In genomic region chr1:116720406-116721071, GRCh38 we compare ENCODE assay signal across 25 cellular contexts. TPM values are rescaled to one million over a fixed set of nuclear protein-coding genes. Genes with fewer than 3 reads are reported as not detected.
DNase-seq lines count a peak whose midpoint lies in the region; ATAC-seq, FAIRE-seq and TF ChIP-seq lines count a peak whose summit lies in the region.
"Had no signal": no experiment of that assay in that cellular context is flagged by ENCODE, and none has a peak within 500 bp of the region (broad histone marks: within the 10 kb centered on the region; RNA-seq: fewer than 3 reads in every experiment).

No MANE protein-coding gene starts in this region.

- H3K9me2 ChIP-seq in HCT116 (ENCODE audit: insufficient read depth) (no peaks in the 10 kb centered on the region), OCI-LY7 (ENCODE audit: insufficient read depth, low read length) (no peaks in the 10 kb centered on the region)

- no peak overlapping the region for H3K4me3 Mint-ChIP-seq in progenitor cell of endocrine pancreas (ENCODE audit: low read depth)
- H3K4me3 Mint-ChIP-seq: CD4-positive, CD25-positive, alpha-beta regulatory T cell; HFFc6 had no signal

- CTCF ChIA-PET in HCT116 (lab: Charles Lee) = no interaction called here
- CTCF ChIA-PET in OCI-LY7 (lab: Charles Lee; ENCODE audit: unreplicated experiment) = no interaction called here

- ATAC-seq in HCT116 = peak; percentile 47; the same call in 1 of the 2 replicates
- no peak for ATAC-seq in HG02759 (IDR thresholded peaks at IDR 0.05; ENCODE audit: unreplicated experiment)
- ATAC-seq: A549, GM12878, Right ventricle myocardium inferior had no signal

- no peaks in the 10 kb centered on the region for H3K36me3 ChIP-seq in HCT116 (ENCODE audit: control insufficient read depth in 1 of 2, insufficient read depth in 2 of 2, low read length in 2 of 2)
- H3K36me3 ChIP-seq in OCI-LY7 (ENCODE audit: insufficient read depth, low read length) = no peaks in the 10 kb centered on the region
- no peaks in the 10 kb centered on the region for H3K36me3 ChIP-seq in bronchial epithelial cell (ENCODE audit: control insufficient read depth, insufficient read depth, low read length)
- H3K36me3 ChIP-seq: Peyer's patch, SJSA1 had no signal

- H2AFZ ChIP-seq in HCT116 (ENCODE audit: low read depth, low read length, poor library complexity, severe bottlenecking) (no peak overlapping the region), OCI-LY7 (ENCODE audit: low read length) (no peak overlapping the region)

- no peak for DNase-seq in HCT116 (ENCODE audit: low read depth, low spot score)
- no peak for DNase-seq in OCI-LY7 (ENCODE audit: low spot score)
- peak; percentile 81 for DNase-seq in bronchial epithelial cell (ENCODE audit: low read depth)
- DNase-seq in islet precursor cell = peak; percentile 39
- DNase-seq in NCI-H510A treated with DMSO at 0.1 percent for 48 hours (lab: John Stamatoyannopoulos, UW) = no peak
- DNase-seq in progenitor cell of endocrine pancreas (ENCODE audit: low spot score, unreplicated experiment) = no peak
- DNase-seq: CD4-positive, CD25-positive, alpha-beta regulatory T cell; DND-41; H7; HFFc6; NCI-H1092; NCI-H1436; NCI-H187 treated with DMSO at 0.1 percent for 48 hours; NCI-H2107; NCI-H748 treated with DMSO at 0.1 percent for 48 hours; Peyer's patch had no signal

- TF ChIP-seq POLR2A in HCT116 (IDR thresholded peaks at IDR 0.05; ENCODE audit: borderline replicate concordance, extremely low read depth, insufficient read depth, insufficient read length) = no peak

- no peaks in the 10 kb centered on the region for H3K9me3 Mint-ChIP-seq in progenitor cell of endocrine pancreas (ENCODE audit: low read depth)
- H3K9me3 Mint-ChIP-seq: HFFc6 had no signal

- H3K79me2 ChIP-seq in HCT116 (ENCODE audit: insufficient read depth, low read length) = no peaks in the 10 kb centered on the region
- no peaks in the 10 kb centered on the region for H3K79me2 ChIP-seq in OCI-LY7 (ENCODE audit: insufficient read depth, low read depth, low read length)

- no TSS peak for BruUV-seq in HCT116 (replicated peaks; lab: Mats Ljungman, UMichigan)
- BruUV-seq in OCI-LY7 (replicated peaks; lab: Mats Ljungman, UMichigan) = no TSS peak

- H3K27ac ChIP-seq in HCT116 (ENCODE audit: low read depth, low read length) (no peak overlapping the region), OCI-LY7 (ENCODE audit: low read depth, low read length, poor library complexity, severe bottlenecking) (no peak overlapping the region)
- H3K27ac ChIP-seq: A549, HL-60, Peyer's patch, SJSA1 had no signal

- no peaks in the 10 kb centered on the region for H3K27me3 Mint-ChIP-seq in progenitor cell of endocrine pancreas

- no peak; the same call in 1 of the 2 replicates for TF ChIP-seq RAD21 in HCT116 (IDR thresholded peaks at IDR 0.05; ENCODE audit: low read depth)

- H4K20me1 ChIP-seq in HCT116 (ENCODE audit: insufficient read depth) = no peaks in the 10 kb centered on the region
- H4K20me1 ChIP-seq in OCI-LY7 (ENCODE audit: insufficient read depth, low read length) = no peaks in the 10 kb centered on the region

- no peaks in the 10 kb centered on the region for H3K27me3 ChIP-seq in HCT116 (ENCODE audit: insufficient read depth, low read length)
- no peaks in the 10 kb centered on the region for H3K27me3 ChIP-seq in bronchial epithelial cell (ENCODE audit: control insufficient read depth, insufficient read depth, low read length)
- H3K27me3 ChIP-seq: Peyer's patch, SJSA1 had no signal

- RAD21 ChIA-PET in HCT116 (lab: Charles Lee; ENCODE audit: low non-redundant PET in 1 of 2, low total read pairs in 2 of 2, uncharacterized antibody in 2 of 2, unreplicated experiment in 2 of 2) = no interaction called here

- H3K9ac ChIP-seq in HCT116 (ENCODE audit: low read length) = no peak overlapping the region

- FAIRE-seq in bronchial epithelial cell (lab: Jason Lieb, UNC) = no peak
- FAIRE-seq: A549, GM12878 had no signal

- intact Hi-C loops in HCT116 (cut with micrococcal nuclease) (loop anchor here (5.0 to 10.0 kb wide), 2 partner anchors 146 to 337 kb away; partner anchors contain the start of gene CD58), OCI-LY7 (cut with micrococcal nuclease; ENCODE audit: unreplicated experiment) (no loop called here)

- H3K9me3 ChIP-seq in HCT116 (ENCODE audit: control insufficient read depth in 1 of 2, insufficient read depth in 1 of 2, low read depth in 1 of 2, low read length in 2 of 2) (no peaks in the 10 kb centered on the region), OCI-LY7 (ENCODE audit: low read length) (0 out of 2 replicates have a peak, but pooled peaks cover 3% of the 10 kb centered on the region)
- H3K9me3 ChIP-seq: A549, Peyer's patch, SJSA1 had no signal

- H3K4me2 ChIP-seq in HCT116 (ENCODE audit: low read length) = no peak overlapping the region
- no peak overlapping the region for H3K4me2 ChIP-seq in OCI-LY7 (ENCODE audit: low read length)
- H3K4me2 ChIP-seq: A549 had no signal

- TF ChIP-seq CTCF in HCT116 (IDR thresholded peaks at IDR 0.05 in 2 of 3, conservative IDR thresholded peaks at IDR 0.05 in 1 of 3; ENCODE audit: borderline replicate concordance in 1 of 3, insufficient read depth in 1 of 3, low read depth in 2 of 3, low read length in 2 of 3) (0 out of 6 replicates have a peak, but pooled peaks of 1 of the 3 experiments have one; percentile 21), OCI-LY7 (conservative IDR thresholded peaks at IDR 0.05; ENCODE audit: low read length) (0 out of 2 replicates have a peak, but pooled peaks have one; percentile 25), bronchial epithelial cell (IDR thresholded peaks at IDR 0.05; ENCODE audit: insufficient read depth, low read length, severe bottlenecking) (peak; percentile 24), progenitor cell of endocrine pancreas (IDR thresholded peaks at IDR 0.05; ENCODE audit: unreplicated experiment) (no peak)

- H3K4me1 ChIP-seq in HCT116 (ENCODE audit: control insufficient read depth in 1 of 2, insufficient read depth in 2 of 2, low read length in 2 of 2) (no peaks in the 10 kb centered on the region), OCI-LY7 (ENCODE audit: insufficient read depth, low read length, poor library complexity, severe bottlenecking) (peaks cover 18% of the 10 kb centered on the region)
- H3K4me1 ChIP-seq: A549, SJSA1 had no signal

- H3K4me3 ChIP-seq in HCT116 (replicated peaks in 1 of 2; ENCODE audit: low read depth in 1 of 2, low read length in 2 of 2) (no peak overlapping the region), OCI-LY7 (ENCODE audit: low read depth, low read length, poor library complexity, severe bottlenecking) (no peak overlapping the region), bronchial epithelial cell (ENCODE audit: low read depth, low read length) (no peak overlapping the region)
- H3K4me3 ChIP-seq: A549, GM12878, Peyer's patch, SJSA1 had no signal

- H3K4me1 Mint-ChIP-seq in progenitor cell of endocrine pancreas (ENCODE audit: low read depth) = no peaks in the 10 kb centered on the region

- no peaks in the 10 kb centered on the region for H3K36me3 Mint-ChIP-seq in progenitor cell of endocrine pancreas (ENCODE audit: insufficient read depth)
- H3K36me3 Mint-ChIP-seq: CD4-positive, CD25-positive, alpha-beta regulatory T cell had no signal

- POLR2A ChIA-PET in HCT116 (lab: Charles Lee) (no interaction called here), OCI-LY7 (lab: Charles Lee) (no interaction called here)

- no peak overlapping the region for H3K27ac Mint-ChIP-seq in progenitor cell of endocrine pancreas
- H3K27ac Mint-ChIP-seq: CD4-positive, CD25-positive, alpha-beta regulatory T cell; HFFc6 had no signal

TF ChIP-seq in HCT116, 20 proteins besides CTCF, POLR2A, EP300 and RAD21:
- no peak for TF ChIP-seq ELF1 (IDR thresholded peaks at IDR 0.05; ENCODE audit: borderline replicate concordance, low read depth)
- TF ChIP-seq FOSL1 (IDR thresholded peaks at IDR 0.05; ENCODE audit: low read depth) = no peak
- no peak for TF ChIP-seq CBX3 (IDR thresholded peaks at IDR 0.05; ENCODE audit: low read depth)
- no peak for TF ChIP-seq ZNF274 (IDR thresholded peaks at IDR 0.05; ENCODE audit: low read depth, low read length)
TF ChIP-seq in HCT116: peak in this region for 0.

RNA-seq across cellular contexts. Expression of gene CD2, which starts 33.7 kb away (rescaled TPM):
- total RNA-seq in HCT116 (2021; ENCODE audit: unreplicated experiment) = 0.57 TPM
- not detected in 2 replicates for polyA plus RNA-seq in HCT116 (2012)
- not detected in 2 replicates for total RNA-seq in OCI-LY7 (2014; rRNA removed; shearing (Covaris generic))
- not detected in 2 replicates for total RNA-seq in OCI-LY7 (2022)
- total RNA-seq in bronchial epithelial cell = not detected in 2 replicates
- not detected in 2 replicates for total RNA-seq in progenitor cell of endocrine pancreas
- total RNA-seq: H7, HFFc6, HT1080, NCI-H460, SJSA1 had no signal
- polyA plus RNA-seq: A549, BJ had no signal

RNA-seq across cellular contexts. Expression of gene IGSF3, which starts 53.0 kb away (rescaled TPM):
- total RNA-seq in HCT116 (2021; ENCODE audit: unreplicated experiment) = 18.6 TPM
- 14.1 and 15.5 TPM in 2 replicates for polyA plus RNA-seq in HCT116 (2012)
- not detected in 2 replicates for total RNA-seq in OCI-LY7 (2014; rRNA removed; shearing (Covaris generic))
- not detected in 2 replicates for total RNA-seq in OCI-LY7 (2022)
- 37.1 and 66.3 TPM in 2 replicates for total RNA-seq in bronchial epithelial cell
- total RNA-seq in progenitor cell of endocrine pancreas = 41.5 and 43.3 TPM in 2 replicates
- total RNA-seq: HFFc6 had no signal

Comparison
In these comparisons a context has a peak if more than half of its experiments do, and no peak if none do; other contexts are left out.
1. DNase-seq: peak in bronchial epithelial cell (single experiment) and islet precursor cell (single experiment); none in HCT116 (single experiment), OCI-LY7 (single experiment), NCI-H510A treated with DMSO at 0.1 percent for 48 hours (single experiment) and progenitor cell of endocrine pancreas (single experiment).
2. RNA of gene IGSF3, which starts 53.0 kb away (total RNA-seq): 41.5 to 43.3 TPM in progenitor cell of endocrine pancreas, 37.1 to 66.3 TPM in bronchial epithelial cell and 18.6 TPM in HCT116 (single experiment); not detected in OCI-LY7; every median in the first group is over 10 times any median in the second.